15 cellular contexts compared by ENCODE assay signal in the genomic region with DNA sequence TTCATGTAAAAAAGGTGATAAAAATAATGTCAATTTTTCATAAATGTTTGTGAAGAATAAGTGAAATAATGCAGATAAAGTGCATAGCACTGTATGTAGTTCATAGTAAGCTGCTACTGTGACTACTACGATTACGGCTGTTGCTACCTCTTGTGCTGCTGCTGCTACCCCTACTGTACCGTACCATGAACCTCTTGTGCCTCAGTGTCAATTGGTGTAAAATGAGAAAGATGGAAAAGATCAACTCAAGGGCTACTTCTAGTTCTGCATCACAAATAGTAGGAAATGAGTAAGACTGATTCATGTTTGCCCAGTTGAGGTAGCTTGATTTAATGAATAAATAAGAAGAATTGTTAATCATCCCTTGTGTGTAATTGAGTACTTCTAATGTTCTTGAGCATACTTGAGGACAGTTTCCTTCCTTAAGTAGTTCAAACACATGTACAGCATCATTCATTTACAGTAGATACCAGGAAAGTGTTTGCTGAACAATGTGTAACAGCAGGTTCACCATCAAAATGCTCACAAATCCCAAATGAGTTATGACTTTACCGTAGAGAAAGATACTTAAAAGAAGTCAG.
"Had no signal": no experiment of that assay in that cellular context is flagged by ENCODE, and none has a peak within 500 bp of the region (broad histone marks: within the 10 kb centered on the region; RNA-seq: fewer than 3 reads in every experiment).

No MANE protein-coding gene starts in this region.

- H3K27ac ChIP-seq: ascending aorta, sigmoid colon, testis had no signal

- ATAC-seq: activated T-cell treated with anti-CD3 and anti-CD28 coated beads, Interleukin-2, amount 50 U/mL, for 72 hours; natural killer cell treated with Interleukin-12 subunit alpha and Interleukin-12 subunit beta and Interleukin-15 and Interleukin-18, amount 100 ng/mL, for 72 hours; stimulated activated memory B cell treated with anti-CD40 and anti-IgM and Interleukin-4, amounts not matched to agents 10 μg/mL and 1 μg/mL and 100 μg/mL, for 72 hours had no signal

- H3K4me3 ChIP-seq: ascending aorta, sigmoid colon, testis had no signal

- H3K27ac Mint-ChIP-seq: activated T-cell treated with anti-CD3 and anti-CD28 coated beads, Interleukin-2, amount 50 U/mL, for 72 hours; mesothelial cell of epicardium; natural killer cell treated with Interleukin-12 subunit alpha and Interleukin-12 subunit beta and Interleukin-15 and Interleukin-18, amount 100 ng/mL, for 72 hours; stimulated activated memory B cell treated with anti-CD40 and anti-IgM and Interleukin-4, amounts not matched to agents 10 μg/mL and 1 μg/mL and 100 μg/mL, for 72 hours; type B pancreatic cell had no signal

- H3K9me3 Mint-ChIP-seq: activated T-cell treated with anti-CD3 and anti-CD28 coated beads, Interleukin-2, amount 50 U/mL, for 72 hours; mesothelial cell of epicardium; stimulated activated memory B cell treated with anti-CD40 and anti-IgM and Interleukin-4, amounts not matched to agents 10 μg/mL and 1 μg/mL and 100 μg/mL, for 72 hours; type B pancreatic cell had no signal

- H3K36me3 ChIP-seq: ascending aorta, sigmoid colon had no signal

- H3K4me1 ChIP-seq: ascending aorta, sigmoid colon, testis had no signal

- H3K9me3 ChIP-seq: ascending aorta, sigmoid colon, testis had no signal

- H3K4me1 Mint-ChIP-seq: mesothelial cell of epicardium; stimulated activated memory B cell treated with anti-CD40 and anti-IgM and Interleukin-4, amounts not matched to agents 10 μg/mL and 1 μg/mL and 100 μg/mL, for 72 hours had no signal

- H3K4me3 Mint-ChIP-seq: activated T-cell treated with anti-CD3 and anti-CD28 coated beads, Interleukin-2, amount 50 U/mL, for 72 hours; mesothelial cell of epicardium; natural killer cell treated with Interleukin-12 subunit alpha and Interleukin-12 subunit beta and Interleukin-15 and Interleukin-18, amount 100 ng/mL, for 72 hours; stimulated activated memory B cell treated with anti-CD40 and anti-IgM and Interleukin-4, amounts not matched to agents 10 μg/mL and 1 μg/mL and 100 μg/mL, for 72 hours; type B pancreatic cell had no signal

- H3K27me3 Mint-ChIP-seq: natural killer cell treated with Interleukin-12 subunit alpha and Interleukin-12 subunit beta and Interleukin-15 and Interleukin-18, amount 100 ng/mL, for 72 hours; stimulated activated memory B cell treated with anti-CD40 and anti-IgM and Interleukin-4, amounts not matched to agents 10 μg/mL and 1 μg/mL and 100 μg/mL, for 72 hours had no signal

- H3K27me3 ChIP-seq: ascending aorta, sigmoid colon, testis had no signal

- DNase-seq: activated CD4-positive, alpha-beta T cell treated with anti-CD3 and anti-CD28 coated beads, Interleukin-2, amount 50 U/mL, for 4 hours; activated CD4-positive, CD25-positive, alpha-beta regulatory T cell treated with anti-CD3 and anti-CD28 coated beads, Interleukin-2, amount 50 U/mL, for 72 hours; activated effector memory CD4-positive, alpha-beta T cell treated with anti-CD3 and anti-CD28 coated beads, Interleukin-2, amount 50 U/mL, for 16 hours; activated naive CD4-positive, alpha-beta T cell treated with anti-CD3 and anti-CD28 coated beads, Interleukin-2, amount 50 U/mL, for 16 hours; activated T-cell treated with anti-CD3 and anti-CD28 coated beads, Interleukin-2, amount 50 U/mL, for 72 hours; effector CD4-positive, alpha-beta T cell; sigmoid colon; stimulated activated CD4-positive, alpha-beta T cell treated with anti-CD3 and anti-CD28 coated beads, Interleukin-4, amount 100 ng/mL, for 24 hours; T-helper 9 cell; testis had no signal

- H3K36me3 Mint-ChIP-seq: mesothelial cell of epicardium; natural killer cell treated with Interleukin-12 subunit alpha and Interleukin-12 subunit beta and Interleukin-15 and Interleukin-18, amount 100 ng/mL, for 72 hours; stimulated activated memory B cell treated with anti-CD40 and anti-IgM and Interleukin-4, amounts not matched to agents 10 μg/mL and 1 μg/mL and 100 μg/mL, for 72 hours; type B pancreatic cell had no signal
